Comparison of ENCODE assay signal across 8 cellular contexts in the genomic region with DNA sequence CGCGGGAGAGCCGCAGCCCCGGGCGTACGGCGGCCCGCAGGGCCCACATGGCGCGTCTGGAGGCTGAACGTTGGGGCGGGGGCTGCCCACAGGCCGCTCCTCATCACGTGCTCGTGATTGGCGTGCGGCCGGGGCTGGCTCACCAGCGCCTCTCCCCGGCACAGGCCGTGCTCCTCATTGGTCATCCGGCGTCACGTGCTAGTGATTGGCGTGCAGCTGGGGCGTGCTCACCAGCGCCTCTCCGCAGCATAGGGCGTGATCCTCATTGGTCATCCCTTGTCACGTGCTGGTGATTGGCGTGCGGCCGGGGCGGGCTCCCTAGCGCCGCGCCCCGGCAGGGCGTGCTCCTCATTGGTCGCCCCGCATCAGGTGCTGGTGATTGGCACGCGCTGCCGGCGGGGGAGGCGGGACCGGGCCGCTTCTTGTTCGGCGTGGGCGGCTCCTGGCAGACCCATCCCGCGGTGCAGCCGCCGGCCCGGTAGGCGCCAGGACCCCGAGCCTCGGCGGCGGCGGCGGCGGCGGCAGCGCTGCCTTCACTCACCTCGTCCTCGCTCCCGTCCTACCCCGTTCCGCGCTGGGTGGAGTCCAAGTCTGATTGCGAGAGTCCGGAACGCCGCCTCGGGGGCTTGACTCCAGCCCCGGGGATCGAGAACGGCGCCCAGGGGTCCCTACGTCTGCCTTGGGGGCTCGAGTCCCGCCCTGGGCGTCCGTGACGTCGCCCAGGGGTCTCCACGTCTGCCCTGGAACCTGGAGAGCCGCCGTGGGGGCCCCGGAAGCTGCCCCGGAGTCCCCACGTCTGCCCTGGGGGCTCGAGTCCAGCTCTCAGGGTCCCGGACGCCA. TPM values are rescaled to one million over a fixed set of nuclear protein-coding genes. Genes with fewer than 3 reads are reported as not detected.
DNase-seq lines count a peak whose midpoint lies in the region; ATAC-seq and TF ChIP-seq lines count a peak whose summit lies in the region.

A gene with protein sequence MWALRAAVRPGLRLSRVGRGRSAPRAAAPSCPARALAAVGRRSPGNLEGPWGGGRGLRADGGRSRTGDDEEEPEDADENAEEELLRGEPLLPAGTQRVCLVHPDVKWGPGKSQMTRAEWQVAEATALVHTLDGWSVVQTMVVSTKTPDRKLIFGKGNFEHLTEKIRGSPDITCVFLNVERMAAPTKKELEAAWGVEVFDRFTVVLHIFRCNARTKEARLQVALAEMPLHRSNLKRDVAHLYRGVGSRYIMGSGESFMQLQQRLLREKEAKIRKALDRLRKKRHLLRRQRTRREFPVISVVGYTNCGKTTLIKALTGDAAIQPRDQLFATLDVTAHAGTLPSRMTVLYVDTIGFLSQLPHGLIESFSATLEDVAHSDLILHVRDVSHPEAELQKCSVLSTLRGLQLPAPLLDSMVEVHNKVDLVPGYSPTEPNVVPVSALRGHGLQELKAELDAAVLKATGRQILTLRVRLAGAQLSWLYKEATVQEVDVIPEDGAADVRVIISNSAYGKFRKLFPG (minus strand): TSS at position 58 of the 840 bp plus-strand sequence. CDS start 9 bp downstream, at position 49.

- peaks cover 10% of the 10 kb centered on the region; the same call in 2 of the 3 replicates for H3K9me3 Mint-ChIP-seq in GM23338
- no peaks in the 10 kb centered on the region for H3K9me3 Mint-ChIP-seq in activated T-helper 1 cell treated with anti-CD3 and anti-CD28 coated beads, Interleukin-12 subunit alpha, Interleukin-12 subunit beta, Interleukin-2, Interleukin-4 antibody, amounts not matched to agents 30 ng/mL and 10 ng/mL and 1 ng/mL, durations not matched to agents 14 hours and 24 hours and 36 hours

- ATAC-seq in GM23338 (peak; percentile 64), omental fat pad (ENCODE audit: low FRiP score) (peak; percentile 92)

- under 1% methylated on average over 97 of the region's 97 CpGs for WGBS in thymus

- H2AFZ ChIP-seq in GM23338 (no peak within 1 kb of the TSS), Loucy (ENCODE audit: low read length) (peak within 1 kb of the TSS; percentile 81)

- intact Hi-C loops in activated T-helper 1 cell treated with anti-CD3 and anti-CD28 coated beads, Interleukin-12 subunit alpha, Interleukin-12 subunit beta, Interleukin-2, Interleukin-4 antibody, amounts not matched to agents 30 ng/mL and 10 ng/mL and 1 ng/mL, durations not matched to agents 14 hours and 24 hours and 36 hours (cut with micrococcal nuclease) = loop anchor here (1.0 kb wide), 3 partner anchors 36 to 1073 kb away; a partner anchor contains a TSS

- no peaks in the 10 kb centered on the region for H3K36me3 ChIP-seq in GM23338 (ENCODE audit: insufficient read depth)
- H3K36me3 ChIP-seq in Loucy (ENCODE audit: insufficient read depth, low read length) = no peaks in the 10 kb centered on the region
- H3K36me3 ChIP-seq in thymus (ENCODE audit: control insufficient read depth, insufficient read depth) = peaks cover 28% of the 10 kb centered on the region

- H3K9me3 ChIP-seq in Loucy (ENCODE audit: insufficient read depth, low read depth, low read length) (no peaks in the 10 kb centered on the region), thymus (ENCODE audit: control insufficient read depth) (no peaks in the 10 kb centered on the region)

- peaks cover 13% of the 10 kb centered on the region; the same call in 1 of the 2 replicates for H3K79me2 ChIP-seq in GM23338 (replicated peaks; ENCODE audit: insufficient read depth)
- peaks cover 8% of the 10 kb centered on the region; the same call in 1 of the 2 replicates for H3K79me2 ChIP-seq in Loucy (ENCODE audit: insufficient read depth, low read length)

- DNase-seq in EH (ENCODE audit: low read depth) (peak; percentile 100), GM23338 (ENCODE audit: low spot score) (peak; percentile 100), foreskin melanocyte (peak; percentile 100), omental fat pad (ENCODE audit: low spot score) (peak; percentile 99), NCI-H187 (lab: John Stamatoyannopoulos, UW) (no peak)
- peak; percentile 100 for DNase-seq in activated T-helper 1 cell treated with anti-CD3 and anti-CD28 coated beads, Interleukin-12 subunit alpha, Interleukin-12 subunit beta, Interleukin-2, Interleukin-4 antibody, amounts not matched to agents 30 ng/mL and 10 ng/mL and 1 ng/mL, durations not matched to agents 14 hours and 24 hours and 36 hours (ENCODE audit: low spot score)

- H3K27ac ChIP-seq in GM23338 (ENCODE audit: low read depth) = 0 out of 2 replicates have a peak within 1 kb of the TSS, but pooled peaks have one; percentile 78
- H3K27ac ChIP-seq in thymus (ENCODE audit: low read depth) = peak within 1 kb of the TSS; percentile 99

- H3F3A ChIP-seq in GM23338 (replicated peaks; ENCODE audit: low read depth) = peaks cover 18% of the 10 kb centered on the region; the same call in 1 of the 2 replicates
- H3F3A ChIP-seq in Loucy (ENCODE audit: low read depth) = no peaks in the 10 kb centered on the region

- peak within 1 kb of the TSS; percentile 90 for H3K4me3 Mint-ChIP-seq in GM23338
- peak within 1 kb of the TSS; percentile 86 for H3K4me3 Mint-ChIP-seq in activated T-helper 1 cell treated with anti-CD3 and anti-CD28 coated beads, Interleukin-12 subunit alpha, Interleukin-12 subunit beta, Interleukin-2, Interleukin-4 antibody, amounts not matched to agents 30 ng/mL and 10 ng/mL and 1 ng/mL, durations not matched to agents 14 hours and 24 hours and 36 hours

- H3K27me3 ChIP-seq in GM23338 (ENCODE audit: insufficient read depth) (no peaks in the 10 kb centered on the region), Loucy (ENCODE audit: insufficient read depth, low read length, poor library complexity, severe bottlenecking) (no peaks in the 10 kb centered on the region), thymus (ENCODE audit: control insufficient read depth, insufficient read depth) (no peaks in the 10 kb centered on the region)

- TF ChIP-seq CTCF in GM23338 (conservative IDR thresholded peaks at IDR 0.05; ENCODE audit: low read depth in 2 of 2) (peak in 1 of 2 experiments; percentile 32; a peak in 1 of 4 replicates), Loucy (conservative IDR thresholded peaks at IDR 0.05; ENCODE audit: low read length) (no peak), omental fat pad (IDR thresholded peaks at IDR 0.05) (peak in 1 of 3 donors; percentile 17)

- no peaks in the 10 kb centered on the region; the same call in 1 of the 2 replicates for H4K20me1 ChIP-seq in GM23338 (replicated peaks; ENCODE audit: insufficient read depth)
- peaks cover 3% of the 10 kb centered on the region for H4K20me1 ChIP-seq in Loucy (ENCODE audit: insufficient read depth, low read length, poor library complexity, severe bottlenecking)

- H3K4me3 ChIP-seq in GM23338 (peak within 1 kb of the TSS; percentile 91), Loucy (ENCODE audit: low read length, poor library complexity, severe bottlenecking) (peak within 1 kb of the TSS; percentile 81), thymus (ENCODE audit: low read length) (peak within 1 kb of the TSS; percentile 99)

- H3K27ac Mint-ChIP-seq in GM23338 = peak within 1 kb of the TSS; percentile 100
- H3K27ac Mint-ChIP-seq in activated T-helper 1 cell treated with anti-CD3 and anti-CD28 coated beads, Interleukin-12 subunit alpha, Interleukin-12 subunit beta, Interleukin-2, Interleukin-4 antibody, amounts not matched to agents 30 ng/mL and 10 ng/mL and 1 ng/mL, durations not matched to agents 14 hours and 24 hours and 36 hours = peak within 1 kb of the TSS; percentile 94

- peaks cover 6% of the 10 kb centered on the region; the same call in 2 of the 3 replicates for H3K4me1 Mint-ChIP-seq in GM23338
- H3K4me1 Mint-ChIP-seq in activated T-helper 1 cell treated with anti-CD3 and anti-CD28 coated beads, Interleukin-12 subunit alpha, Interleukin-12 subunit beta, Interleukin-2, Interleukin-4 antibody, amounts not matched to agents 30 ng/mL and 10 ng/mL and 1 ng/mL, durations not matched to agents 14 hours and 24 hours and 36 hours (ENCODE audit: low read depth) = peaks cover 18% of the 10 kb centered on the region

- H3K9ac ChIP-seq in Loucy (ENCODE audit: low read depth, low read length, poor library complexity, severe bottlenecking) = peak within 1 kb of the TSS; percentile 94

- H3K9me2 ChIP-seq in GM23338 (ENCODE audit: insufficient read depth) (no peaks in the 10 kb centered on the region), Loucy (replicated peaks; ENCODE audit: low read depth, low read length) (no peaks in the 10 kb centered on the region)

- H3K27me3 Mint-ChIP-seq in GM23338 (ENCODE audit: insufficient read depth, low read depth, poor library complexity) = peaks cover 21% of the 10 kb centered on the region
- peaks cover 2% of the 10 kb centered on the region for H3K27me3 Mint-ChIP-seq in activated T-helper 1 cell treated with anti-CD3 and anti-CD28 coated beads, Interleukin-12 subunit alpha, Interleukin-12 subunit beta, Interleukin-2, Interleukin-4 antibody, amounts not matched to agents 30 ng/mL and 10 ng/mL and 1 ng/mL, durations not matched to agents 14 hours and 24 hours and 36 hours (ENCODE audit: insufficient read depth)

- peaks cover 10% of the 10 kb centered on the region for H3K36me3 Mint-ChIP-seq in GM23338 (ENCODE audit: low read depth)
- H3K36me3 Mint-ChIP-seq in activated T-helper 1 cell treated with anti-CD3 and anti-CD28 coated beads, Interleukin-12 subunit alpha, Interleukin-12 subunit beta, Interleukin-2, Interleukin-4 antibody, amounts not matched to agents 30 ng/mL and 10 ng/mL and 1 ng/mL, durations not matched to agents 14 hours and 24 hours and 36 hours (ENCODE audit: low read depth) = peaks cover 4% of the 10 kb centered on the region

- H3K4me2 ChIP-seq in GM23338 (peak within 1 kb of the TSS; percentile 93), Loucy (ENCODE audit: low read depth, low read length, poor library complexity, severe bottlenecking) (peak within 1 kb of the TSS; percentile 73)

- H3K4me1 ChIP-seq in GM23338 (ENCODE audit: insufficient read depth) (no peaks in the 10 kb centered on the region; the same call in 1 of the 2 replicates), Loucy (ENCODE audit: insufficient read depth, low read length, poor library complexity, severe bottlenecking) (peaks cover 6% of the 10 kb centered on the region), thymus (ENCODE audit: control insufficient read depth, insufficient read depth, low read length) (peaks cover 14% of the 10 kb centered on the region)

TF ChIP-seq in GM23338, 12 proteins besides CTCF, POLR2A, EP300 and RAD21 (continues in another document):
- TF ChIP-seq CREB1 (CRISPR knock-in tag; IDR thresholded peaks at IDR 0.05; ENCODE audit: low read depth) (peak; percentile 60), POLR2AphosphoS5 (IDR thresholded peaks at IDR 0.05; ENCODE audit: low read depth) (peak; percentile 72; the same call in 1 of the 2 replicates), EZH2phosphoT487 (IDR thresholded peaks at IDR 0.05; ENCODE audit: unreplicated experiment) (no peak)

RNA-seq across cellular contexts. Expression of the gene that starts here (rescaled TPM):
- total RNA-seq in GM23338 (2014; rRNA removed; shearing (Covaris generic)) = 57.4 and 66.8 TPM in 2 replicates
- 41.4 and 43.6 TPM in 2 replicates for polyA plus RNA-seq in GM23338 (2016; fragmentation: Nextera tagmentation; extraction: Ambion mirVana)
- total RNA-seq in activated T-helper 1 cell treated with anti-CD3 and anti-CD28 coated beads, Interleukin-12 subunit alpha, Interleukin-12 subunit beta, Interleukin-2, Interleukin-4 antibody, amounts not matched to agents 30 ng/mL and 10 ng/mL and 1 ng/mL, durations not matched to agents 14 hours and 24 hours and 36 hours = 68.3 and 69.5 TPM in 2 replicates
- 10 to 100 TPM; 25.7 to 35.3 (median 34.0) TPM for total RNA-seq in omental fat pad
- 64.9 TPM for polyA plus RNA-seq in thymus

Comparison
In these comparisons a context has a peak if more than half of its experiments do, and no peak if none do; other contexts are left out.
1. DNase-seq: peak in EH (single experiment), GM23338 (single experiment), activated T-helper 1 cell treated with anti-CD3 and anti-CD28 coated beads, Interleukin-12 subunit alpha, Interleukin-12 subunit beta, Interleukin-2, Interleukin-4 antibody, amounts not matched to agents 30 ng/mL and 10 ng/mL and 1 ng/mL, durations not matched to agents 14 hours and 24 hours and 36 hours (single experiment), foreskin melanocyte (single experiment) and omental fat pad (single experiment); none in NCI-H187 (0 of 2).
2. Peak in every context shown above with its lines, with median percentiles within 50 percentile points of each other: H3K4me3 ChIP-seq.